ENCODE assay signal across 21 cellular contexts in genomic region chr2:215782965-215783364, GRCh38.
A peak's percentile ranks its signal among the peaks of the same experiment; 100 is the strongest.
DNase-seq lines count a peak whose midpoint lies in the region; ATAC-seq and TF ChIP-seq lines count a peak whose summit lies in the region.
"Had no signal": no experiment of that assay in that cellular context is flagged by ENCODE, and none has a peak within 500 bp of the region (broad histone marks: within the 10 kb centered on the region; RNA-seq: fewer than 3 reads in every experiment).

No MANE protein-coding gene starts in this region.

- H2BK20ac ChIP-seq in IMR-90 (ENCODE audit: low read depth, low read length), result peak overlapping the region; percentile 67

- POLR2A ChIA-PET in IMR-90 (lab: Charles Lee; ENCODE audit: unreplicated experiment), result no interaction called here

- in situ Hi-C loops in IMR-90 (cut with MboI; ENCODE audit: low sequenced_read_pairs), result no loop called here

- H3K4me3 ChIP-seq in IMR-90 (ENCODE audit: insufficient read depth, low read depth, low read length) (no peak overlapping the region), choroid plexus epithelial cell (ENCODE audit: low read depth, low read length) (no peak overlapping the region), mesenchymal stem cell (ENCODE audit: insufficient read depth in 1 of 2, low read depth in 1 of 2, low read length in 2 of 2) (no peak overlapping the region), stomach smooth muscle (ENCODE audit: low read length in 2 of 2) (no peak overlapping the region)
- H3K4me3 ChIP-seq: A549, GM12878 had no signal

- peak overlapping the region in 1 of 2 experiments; percentile 25 for H2BK12ac ChIP-seq in mesenchymal stem cell (ENCODE audit: low read length in 2 of 2)

- no peak for TF ChIP-seq POLR2A in IMR-90 (IDR thresholded peaks at IDR 0.05; ENCODE audit: low read depth, low read length)

- H2AK9ac ChIP-seq in IMR-90 (replicated peaks; ENCODE audit: low read depth, low read length, poor library complexity), result no peak overlapping the region

- 0 out of 2 replicates have a peak overlapping the region, but pooled peaks have one; percentile 21 for H4K91ac ChIP-seq in IMR-90 (ENCODE audit: insufficient read depth, low read depth, low read length)
- peak overlapping the region; percentile 66 for H4K91ac ChIP-seq in mesenchymal stem cell (ENCODE audit: low read length)

- intact Hi-C loops in IMR-90 (cut with micrococcal nuclease), result loop anchor here (5.0 kb wide), 1 partner anchor 346 kb away; the partner anchor contains the start of gene FN1

- DNase-seq in IMR-90 (no peak), choroid plexus epithelial cell (ENCODE audit: low read depth) (peak; percentile 34), mesenchymal stem cell (no peak), NCI-H187 (lab: John Stamatoyannopoulos, UW) (no peak)
- DNase-seq in stimulated activated CD4-positive, alpha-beta T cell treated with anti-CD3 and anti-CD28 coated beads, Interleukin-4, amount 100 ng/mL, for 4 hours, result no peak
- DNase-seq: Caco-2; CD4-positive, alpha-beta T cell; DND-41; GOT3; NCI-H1092 treated with DMSO at 0.1 percent for 48 hours; NCI-H1436 treated with DMSO at 0.1 percent for 48 hours; NCI-H2029; NCI-H2227 treated with DMSO at 0.1 percent for 48 hours; NCI-H510A treated with DMSO at 0.1 percent for 48 hours; NCI-H748 treated with DMSO at 0.1 percent for 48 hours had no signal

- H3K27ac ChIP-seq in IMR-90 (ENCODE audit: insufficient read depth, low read length) (no peak overlapping the region), mesenchymal stem cell (ENCODE audit: low read length, poor library complexity, severe bottlenecking) (no peak overlapping the region), stomach smooth muscle (ENCODE audit: low read length) (peak overlapping the region; percentile 85)
- H3K27ac ChIP-seq: KMS-11 had no signal

- H3K27me3 ChIP-seq in IMR-90 (ENCODE audit: control insufficient read depth, insufficient read depth, low read length), result no peaks in the 10 kb centered on the region
- no peaks in the 10 kb centered on the region for H3K27me3 ChIP-seq in mesenchymal stem cell (ENCODE audit: control insufficient read depth in 1 of 2, insufficient read depth in 1 of 2, low read length in 2 of 2)
- no peaks in the 10 kb centered on the region for H3K27me3 ChIP-seq in stomach smooth muscle (ENCODE audit: control insufficient read depth in 1 of 2, insufficient read depth in 2 of 2, low read length in 2 of 2)

- H4K20me1 ChIP-seq in IMR-90 (ENCODE audit: insufficient read depth, low read length), result no peaks in the 10 kb centered on the region

- no TSS peak for BruUV-seq in IMR-90 (replicated peaks; lab: Mats Ljungman, UMichigan)

- H3K18ac ChIP-seq in IMR-90 (ENCODE audit: low read depth, low read length), result peak overlapping the region; percentile 20; the same call in 1 of the 2 replicates
- H3K18ac ChIP-seq in mesenchymal stem cell (ENCODE audit: low read depth in 1 of 2, low read length in 2 of 2), result peak overlapping the region in 1 of 2 experiments; percentile 2

- peaks cover 9% of the 10 kb centered on the region for H3K4me1 ChIP-seq in IMR-90 (ENCODE audit: control insufficient read depth, insufficient read depth, low read length)
- H3K4me1 ChIP-seq in mesenchymal stem cell (ENCODE audit: control insufficient read depth, insufficient read depth, low read depth, low read length), result no peaks in the 10 kb centered on the region
- H3K4me1 ChIP-seq in stomach smooth muscle (ENCODE audit: control insufficient read depth, insufficient read depth, low read length), result peaks cover 33% of the 10 kb centered on the region

- no CpG with 5 or more reads among the region's 2 CpGs for WGBS in IMR-90 (ENCODE audit: extremely low coverage in 2 of 2, insufficient read length in 1 of 2), 2 experiments
- 100% methylated on average over 2 of the region's 2 CpGs for WGBS in mesenchymal stem cell

- H4K8ac ChIP-seq in IMR-90 (ENCODE audit: low read depth in 2 of 2, low read length in 2 of 2), result peak overlapping the region in 1 of 2 experiments; percentile 49; a peak in 1 of 4 replicates
- no peak overlapping the region for H4K8ac ChIP-seq in mesenchymal stem cell (ENCODE audit: low read length)

- H3K36me3 ChIP-seq in IMR-90 (ENCODE audit: control insufficient read depth, insufficient read depth, low read length), result no peaks in the 10 kb centered on the region
- H3K36me3 ChIP-seq in mesenchymal stem cell (ENCODE audit: control insufficient read depth in 1 of 2, insufficient read depth in 2 of 2, low read depth in 1 of 2, low read length in 2 of 2), result no peaks in the 10 kb centered on the region
- H3K36me3 ChIP-seq in stomach smooth muscle (ENCODE audit: control insufficient read depth in 2 of 2, insufficient read depth in 2 of 2, low read length in 2 of 2), result no peaks in the 10 kb centered on the region

- H3K23ac ChIP-seq in IMR-90 (ENCODE audit: low read depth, low read length) (peak overlapping the region; percentile 7; the same call in 1 of the 2 replicates), mesenchymal stem cell (ENCODE audit: low read length in 2 of 2) (no peak overlapping the region)

- H3K4me2 ChIP-seq in IMR-90 (ENCODE audit: low read depth, low read length), result no peak overlapping the region
- no peak overlapping the region for H3K4me2 ChIP-seq in mesenchymal stem cell (ENCODE audit: low read length, poor library complexity, severe bottlenecking)
- H3K4me2 ChIP-seq: A549, KMS-11 had no signal

- H3K56ac ChIP-seq in IMR-90 (ENCODE audit: extremely low read depth, insufficient read depth, low read length), result no peak overlapping the region

- dilution Hi-C loops in IMR-90 (cut with HindIII; ENCODE audit: low sequenced_read_pairs, unreplicated experiment), result no loop called here

- H2AFZ ChIP-seq in IMR-90 (replicated peaks; ENCODE audit: low read length, poor library complexity) (no peak overlapping the region), mesenchymal stem cell (ENCODE audit: low read depth, low read length) (no peak overlapping the region)

- H3K9me3 ChIP-seq in IMR-90 (ENCODE audit: control insufficient read depth, insufficient read depth, low read length) (no peaks in the 10 kb centered on the region; the same call in 1 of the 2 replicates), mesenchymal stem cell (ENCODE audit: control insufficient read depth, low read length) (no peaks in the 10 kb centered on the region), stomach smooth muscle (ENCODE audit: control insufficient read depth in 2 of 2, low read length in 2 of 2) (no peaks in the 10 kb centered on the region)
- H3K9me3 ChIP-seq: A549, Caco-2 had no signal

- H3K14ac ChIP-seq in IMR-90 (replicated peaks; ENCODE audit: low read depth, low read length) (no peak overlapping the region), mesenchymal stem cell (ENCODE audit: low read length in 2 of 2) (no peak overlapping the region)

- H3K9ac ChIP-seq in IMR-90 (ENCODE audit: low read depth, low read length) (no peak overlapping the region), mesenchymal stem cell (ENCODE audit: low read length) (no peak overlapping the region), stomach smooth muscle (ENCODE audit: low read length in 2 of 2) (no peak overlapping the region)
- H3K9ac ChIP-seq: KMS-11 had no signal

- TF ChIP-seq RAD21 in IMR-90 (IDR thresholded peaks at IDR 0.05; ENCODE audit: low read length), result no peak

- 0 out of 2 replicates have a peak, but pooled peaks cover 2% of the 10 kb centered on the region for H3K9me1 ChIP-seq in IMR-90 (ENCODE audit: insufficient read depth, low read length)

- CTCF ChIA-PET in IMR-90 (lab: Yijun Ruan, JAX), result no interaction called here

- no peak for TF ChIP-seq CTCF in IMR-90 (conservative IDR thresholded peaks at IDR 0.05; ENCODE audit: low read depth, low read length)
- TF ChIP-seq CTCF in choroid plexus epithelial cell (conservative IDR thresholded peaks at IDR 0.05; ENCODE audit: low read depth, low read length), result peak; percentile 17

- H3K4ac ChIP-seq in IMR-90 (ENCODE audit: low read depth, low read length) (peak overlapping the region; percentile 41), mesenchymal stem cell (ENCODE audit: low read depth in 1 of 2, low read length in 2 of 2) (peak overlapping the region in 1 of 2 experiments; percentile 9)

- H2AK5ac ChIP-seq in IMR-90 (ENCODE audit: low read depth, low read length), result peak overlapping the region; percentile 83
- H2AK5ac ChIP-seq in mesenchymal stem cell (ENCODE audit: low read length, severe bottlenecking), result peak overlapping the region; percentile 64

- peak overlapping the region; percentile 47; the same call in 1 of the 3 replicates for H2BK15ac ChIP-seq in IMR-90 (ENCODE audit: low read depth, low read length)
- no peak overlapping the region for H2BK15ac ChIP-seq in mesenchymal stem cell (ENCODE audit: low read depth, poor library complexity, severe bottlenecking)

- H3K79me1 ChIP-seq in IMR-90 (ENCODE audit: low read depth in 1 of 2, low read length in 2 of 2), result no peaks in the 10 kb centered on the region
- H3K79me1 ChIP-seq in mesenchymal stem cell (replicated peaks; ENCODE audit: low read length, poor library complexity, severe bottlenecking), result no peaks in the 10 kb centered on the region

- no peak for ATAC-seq in IMR-90 (ENCODE audit: low read depth)
- ATAC-seq in GM18909 (IDR thresholded peaks at IDR 0.05; ENCODE audit: poor library complexity, unreplicated experiment), result no peak
- ATAC-seq: A549, GM12878, HCT116 had no signal

- no peak overlapping the region for H2BK5ac ChIP-seq in IMR-90 (ENCODE audit: low read depth, low read length, poor library complexity, severe bottlenecking)
- no peak overlapping the region for H2BK5ac ChIP-seq in mesenchymal stem cell (ENCODE audit: low read depth, low read length, poor library complexity, severe bottlenecking)

- H2BK120ac ChIP-seq in IMR-90 (ENCODE audit: low read depth, low read length) (peak overlapping the region; percentile 39), mesenchymal stem cell (ENCODE audit: low read depth, low read length) (peak overlapping the region; percentile 29)

- no peak overlapping the region; the same call in 1 of the 2 replicates for H4K5ac ChIP-seq in IMR-90 (ENCODE audit: low read depth, low read length)

TF ChIP-seq in IMR-90, 13 proteins besides CTCF, POLR2A, EP300 and RAD21 (continues in another document):
- no peak for TF ChIP-seq MXI1 (IDR thresholded peaks at IDR 0.05; ENCODE audit: borderline replicate concordance, low read depth, low read length)
- no peak for TF ChIP-seq RFX5 (IDR thresholded peaks at IDR 0.05; ENCODE audit: low read depth, low read length)
- no peak for TF ChIP-seq RCOR1 (IDR thresholded peaks at IDR 0.05; ENCODE audit: insufficient replicate concordance, low read length)
- TF ChIP-seq, protein P1, sequence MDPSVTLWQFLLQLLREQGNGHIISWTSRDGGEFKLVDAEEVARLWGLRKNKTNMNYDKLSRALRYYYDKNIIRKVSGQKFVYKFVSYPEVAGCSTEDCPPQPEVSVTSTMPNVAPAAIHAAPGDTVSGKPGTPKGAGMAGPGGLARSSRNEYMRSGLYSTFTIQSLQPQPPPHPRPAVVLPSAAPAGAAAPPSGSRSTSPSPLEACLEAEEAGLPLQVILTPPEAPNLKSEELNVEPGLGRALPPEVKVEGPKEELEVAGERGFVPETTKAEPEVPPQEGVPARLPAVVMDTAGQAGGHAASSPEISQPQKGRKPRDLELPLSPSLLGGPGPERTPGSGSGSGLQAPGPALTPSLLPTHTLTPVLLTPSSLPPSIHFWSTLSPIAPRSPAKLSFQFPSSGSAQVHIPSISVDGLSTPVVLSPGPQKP (IDR thresholded peaks at IDR 0.05; ENCODE audit: borderline replicate concordance, low read depth, low read length), result no peak
- no peak for TF ChIP-seq MAZ (IDR thresholded peaks at IDR 0.05; ENCODE audit: borderline replicate concordance, low read depth, low read length)
